1 cellular context compared by ENCODE assay signal in the genomic region with DNA sequence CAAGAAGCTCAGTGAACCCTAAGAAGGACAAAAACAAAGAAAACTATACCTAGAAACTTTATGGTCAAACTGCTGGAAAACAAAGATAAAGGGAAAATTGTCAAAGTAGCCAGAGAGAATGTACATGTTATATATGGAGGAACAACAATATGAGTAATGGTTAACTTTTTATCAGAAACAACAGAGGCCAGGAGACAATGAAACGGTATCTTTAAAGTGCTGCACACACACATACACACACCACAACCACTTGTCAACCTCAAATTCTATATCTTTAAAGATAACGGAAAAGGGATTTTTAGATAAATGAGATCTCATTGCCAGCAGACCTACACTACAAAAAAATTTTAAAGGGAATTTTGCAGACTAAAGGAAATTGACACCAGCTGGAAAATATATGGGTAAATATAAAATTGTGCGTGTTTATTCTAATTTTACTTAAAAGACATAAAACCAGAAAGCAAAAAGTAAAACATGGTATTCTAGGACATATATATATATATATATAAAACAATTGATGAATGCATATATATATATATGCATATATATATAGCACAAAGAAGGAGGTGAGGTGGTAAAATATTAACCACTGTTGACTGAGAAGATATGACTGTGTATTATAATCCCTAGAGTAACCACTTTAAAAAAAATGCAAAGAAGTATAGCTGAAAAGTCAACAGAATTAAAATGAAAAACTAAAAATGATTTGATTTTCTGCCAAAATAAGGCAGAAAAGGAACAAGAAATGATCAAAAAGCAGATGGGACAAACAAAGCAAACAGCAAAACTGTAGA.
TF ChIP-seq lines count a peak whose summit lies in the region.

No MANE protein-coding gene starts in this region.

TF ChIP-seq in GM23338, 12 proteins besides CTCF, POLR2A, EP300 and RAD21 (continued from another document):
- TF ChIP-seq, protein P1, sequence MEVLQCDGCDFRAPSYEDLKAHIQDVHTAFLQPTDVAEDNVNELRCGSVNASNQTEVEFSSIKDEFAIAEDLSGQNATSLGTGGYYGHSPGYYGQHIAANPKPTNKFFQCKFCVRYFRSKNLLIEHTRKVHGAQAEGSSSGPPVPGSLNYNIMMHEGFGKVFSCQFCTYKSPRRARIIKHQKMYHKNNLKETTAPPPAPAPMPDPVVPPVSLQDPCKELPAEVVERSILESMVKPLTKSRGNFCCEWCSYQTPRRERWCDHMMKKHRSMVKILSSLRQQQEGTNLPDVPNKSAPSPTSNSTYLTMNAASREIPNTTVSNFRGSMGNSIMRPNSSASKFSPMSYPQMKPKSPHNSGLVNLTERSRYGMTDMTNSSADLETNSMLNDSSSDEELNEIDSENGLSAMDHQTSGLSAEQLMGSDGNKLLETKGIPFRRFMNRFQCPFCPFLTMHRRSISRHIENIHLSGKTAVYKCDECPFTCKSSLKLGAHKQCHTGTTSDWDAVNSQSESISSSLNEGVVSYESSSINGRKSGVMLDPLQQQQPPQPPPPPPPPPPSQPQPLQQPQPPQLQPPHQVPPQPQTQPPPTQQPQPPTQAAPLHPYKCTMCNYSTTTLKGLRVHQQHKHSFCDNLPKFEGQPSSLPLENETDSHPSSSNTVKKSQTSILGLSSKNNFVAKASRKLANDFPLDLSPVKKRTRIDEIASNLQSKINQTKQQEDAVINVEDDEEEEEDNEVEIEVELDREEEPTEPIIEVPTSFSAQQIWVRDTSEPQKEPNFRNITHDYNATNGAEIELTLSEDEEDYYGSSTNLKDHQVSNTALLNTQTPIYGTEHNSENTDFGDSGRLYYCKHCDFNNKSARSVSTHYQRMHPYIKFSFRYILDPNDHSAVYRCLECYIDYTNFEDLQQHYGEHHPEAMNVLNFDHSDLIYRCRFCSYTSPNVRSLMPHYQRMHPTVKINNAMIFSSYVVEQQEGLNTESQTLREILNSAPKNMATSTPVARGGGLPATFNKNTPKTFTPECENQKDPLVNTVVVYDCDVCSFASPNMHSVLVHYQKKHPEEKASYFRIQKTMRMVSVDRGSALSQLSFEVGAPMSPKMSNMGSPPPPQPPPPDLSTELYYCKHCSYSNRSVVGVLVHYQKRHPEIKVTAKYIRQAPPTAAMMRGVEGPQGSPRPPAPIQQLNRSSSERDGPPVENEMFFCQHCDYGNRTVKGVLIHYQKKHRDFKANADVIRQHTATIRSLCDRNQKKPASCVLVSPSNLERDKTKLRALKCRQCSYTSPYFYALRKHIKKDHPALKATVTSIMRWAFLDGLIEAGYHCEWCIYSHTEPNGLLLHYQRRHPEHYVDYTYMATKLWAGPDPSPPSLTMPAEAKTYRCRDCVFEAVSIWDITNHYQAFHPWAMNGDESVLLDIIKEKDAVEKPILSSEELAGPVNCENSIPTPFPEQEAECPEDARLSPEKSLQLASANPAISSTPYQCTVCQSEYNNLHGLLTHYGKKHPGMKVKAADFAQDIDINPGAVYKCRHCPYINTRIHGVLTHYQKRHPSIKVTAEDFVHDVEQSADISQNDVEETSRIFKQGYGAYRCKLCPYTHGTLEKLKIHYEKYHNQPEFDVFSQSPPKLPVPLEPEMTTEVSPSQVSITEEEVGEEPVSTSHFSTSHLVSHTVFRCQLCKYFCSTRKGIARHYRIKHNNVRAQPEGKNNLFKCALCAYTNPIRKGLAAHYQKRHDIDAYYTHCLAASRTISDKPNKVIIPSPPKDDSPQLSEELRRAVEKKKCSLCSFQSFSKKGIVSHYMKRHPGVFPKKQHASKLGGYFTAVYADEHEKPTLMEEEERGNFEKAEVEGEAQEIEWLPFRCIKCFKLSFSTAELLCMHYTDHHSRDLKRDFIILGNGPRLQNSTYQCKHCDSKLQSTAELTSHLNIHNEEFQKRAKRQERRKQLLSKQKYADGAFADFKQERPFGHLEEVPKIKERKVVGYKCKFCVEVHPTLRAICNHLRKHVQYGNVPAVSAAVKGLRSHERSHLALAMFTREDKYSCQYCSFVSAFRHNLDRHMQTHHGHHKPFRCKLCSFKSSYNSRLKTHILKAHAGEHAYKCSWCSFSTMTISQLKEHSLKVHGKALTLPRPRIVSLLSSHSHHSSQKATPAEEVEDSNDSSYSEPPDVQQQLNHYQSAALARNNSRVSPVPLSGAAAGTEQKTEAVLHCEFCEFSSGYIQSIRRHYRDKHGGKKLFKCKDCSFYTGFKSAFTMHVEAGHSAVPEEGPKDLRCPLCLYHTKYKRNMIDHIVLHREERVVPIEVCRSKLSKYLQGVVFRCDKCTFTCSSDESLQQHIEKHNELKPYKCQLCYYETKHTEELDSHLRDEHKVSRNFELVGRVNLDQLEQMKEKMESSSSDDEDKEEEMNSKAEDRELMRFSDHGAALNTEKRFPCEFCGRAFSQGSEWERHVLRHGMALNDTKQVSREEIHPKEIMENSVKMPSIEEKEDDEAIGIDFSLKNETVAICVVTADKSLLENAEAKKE (CRISPR knock-in tag; IDR thresholded peaks at IDR 0.05), result no peak
